ENCODE assay signal across 32 cellular contexts in genomic region chr4:183242291-183242690, GRCh38.
A peak's percentile ranks its signal among the peaks of the same experiment; 100 is the strongest.
DNase-seq lines count a peak whose midpoint lies in the region; ATAC-seq and TF ChIP-seq lines count a peak whose summit lies in the region.
"Had no signal": no experiment of that assay in that cellular context is flagged by ENCODE, and none has a peak within 500 bp of the region (broad histone marks: within the 10 kb centered on the region; RNA-seq: fewer than 3 reads in every experiment).

No MANE protein-coding gene starts in this region.

- H3K4me1 ChIP-seq in Caco-2 (peaks cover 57% of the 10 kb centered on the region), Panc1 (ENCODE audit: control insufficient read depth, insufficient read depth, low read length) (peaks cover 34% of the 10 kb centered on the region), psoas muscle (no peaks in the 10 kb centered on the region)
- H3K4me1 ChIP-seq: tibial artery had no signal

- H3K4me3 ChIP-seq in Caco-2 (ENCODE audit: low read depth, low read length) (no peak overlapping the region), Panc1 (ENCODE audit: low read depth in 2 of 2, low read length in 2 of 2) (no peak overlapping the region), dorsolateral prefrontal cortex (peak overlapping the region in 10 of 59 donors; percentile 1 to 39 (median 12)), psoas muscle (no peak overlapping the region)
- H3K4me3 ChIP-seq: A549, lung, skin epidermis, stomach, tibial artery had no signal

- POLR2A ChIA-PET in Caco-2 (lab: Charles Lee) (no interaction called here), Panc1 (lab: Charles Lee) (no interaction called here)

- no peak overlapping the region for H3K4me3 Mint-ChIP-seq in Caco-2 (ENCODE audit: unreplicated experiment)
- no peak overlapping the region for H3K4me3 Mint-ChIP-seq in mesothelial cell of epicardium
- H3K4me3 Mint-ChIP-seq: activated naive CD8-positive, alpha-beta T cell treated with anti-CD3 and anti-CD28 coated beads, Interleukin-2, amount 10 ng/mL, durations not matched to agents 7 days and 5 days; CD8-positive, alpha-beta T cell; T-helper 1 cell treated with Interleukin-12 subunit alpha and Interleukin-12 subunit beta and Interleukin-4 antibody, amounts not matched to agents 30 μg/mL and 1 μg/mL, for 36 hours had no signal

- peaks cover 43% of the 10 kb centered on the region for H3K4me1 Mint-ChIP-seq in Caco-2 (ENCODE audit: low read depth, unreplicated experiment)
- H3K4me1 Mint-ChIP-seq in mesothelial cell of epicardium = peaks cover 23% of the 10 kb centered on the region
- H3K4me1 Mint-ChIP-seq: activated naive CD8-positive, alpha-beta T cell treated with anti-CD3 and anti-CD28 coated beads, Interleukin-2, amount 10 ng/mL, durations not matched to agents 7 days and 5 days had no signal

- peak overlapping the region; percentile 89 for H3K27ac ChIP-seq in Panc1 (ENCODE audit: low read length)
- peak overlapping the region in 39 of 59 donors; percentile 4 to 81 (median 44) for H3K27ac ChIP-seq in dorsolateral prefrontal cortex
- H3K27ac ChIP-seq in psoas muscle = no peak overlapping the region
- H3K27ac ChIP-seq: A549, neutrophil, skin epidermis, stomach, tibial artery had no signal

- CTCF ChIA-PET in Caco-2 (lab: Charles Lee) (interaction anchor here (1.1 kb wide), 1 partner anchor 11 kb away, joined by 3 read pairs; no protein-coding TSS in a partner anchor), Panc1 (lab: Charles Lee) (no interaction called here)

- peaks cover 72% of the 10 kb centered on the region for H3K36me3 Mint-ChIP-seq in Caco-2 (ENCODE audit: insufficient read depth, unreplicated experiment)
- H3K36me3 Mint-ChIP-seq in mesothelial cell of epicardium = peaks cover 23% of the 10 kb centered on the region
- H3K36me3 Mint-ChIP-seq: activated naive CD8-positive, alpha-beta T cell treated with anti-CD3 and anti-CD28 coated beads, Interleukin-2, amount 10 ng/mL, durations not matched to agents 7 days and 5 days; CD8-positive, alpha-beta T cell had no signal

- H3K27me3 Mint-ChIP-seq in Caco-2 (ENCODE audit: insufficient read depth, unreplicated experiment) (no peaks in the 10 kb centered on the region), mesothelial cell of epicardium (ENCODE audit: low read depth) (no peaks in the 10 kb centered on the region)
- H3K27me3 Mint-ChIP-seq: brain had no signal

- peaks cover 12% of the 10 kb centered on the region for H3K9me3 Mint-ChIP-seq in Caco-2 (ENCODE audit: unreplicated experiment)
- H3K9me3 Mint-ChIP-seq in mesothelial cell of epicardium = peaks cover 11% of the 10 kb centered on the region
- H3K9me3 Mint-ChIP-seq: activated naive CD8-positive, alpha-beta T cell treated with anti-CD3 and anti-CD28 coated beads, Interleukin-2, amount 10 ng/mL, durations not matched to agents 7 days and 5 days; CD8-positive, alpha-beta T cell; T-helper 1 cell treated with Interleukin-12 subunit alpha and Interleukin-12 subunit beta and Interleukin-4 antibody, amounts not matched to agents 30 μg/mL and 1 μg/mL, for 36 hours had no signal

- no TSS peak for BruUV-seq in Caco-2 (replicated peaks; lab: Mats Ljungman, UMichigan)
- BruUV-seq in Panc1 (replicated peaks; lab: Mats Ljungman, UMichigan) = no TSS peak

- H3K27me3 ChIP-seq in Caco-2 (replicated peaks; ENCODE audit: control insufficient read depth, insufficient read depth, low read length) = no peaks in the 10 kb centered on the region
- H3K27me3 ChIP-seq in Panc1 (ENCODE audit: control insufficient read depth, insufficient read depth, low read length) = no peaks in the 10 kb centered on the region
- no peaks in the 10 kb centered on the region for H3K27me3 ChIP-seq in dorsolateral prefrontal cortex
- H3K27me3 ChIP-seq in psoas muscle (ENCODE audit: insufficient read depth in 3 of 3, low read length in 2 of 3) = no peaks in the 10 kb centered on the region
- H3K27me3 ChIP-seq: neutrophil, stomach, tibial artery had no signal

- ATAC-seq in Panc1 (no peak), psoas muscle (no peak), GM18870 (IDR thresholded peaks at IDR 0.05; ENCODE audit: unreplicated experiment) (no peak)
- ATAC-seq: A549; CD8-positive, alpha-beta T cell had no signal

- in situ Hi-C loops in Panc1 (cut with HindIII; ENCODE audit: low pct_unique_long_range_greater_than_20kb, low sequenced_read_pairs) = no loop called here

- WGBS in psoas muscle, 3 donors = 61 to 84% (median 63%) methylated on average over 2 of the region's 2 CpGs

- H3K36me3 ChIP-seq in Caco-2 (ENCODE audit: control insufficient read depth, insufficient read depth, low read length) (no peaks in the 10 kb centered on the region), Panc1 (ENCODE audit: control insufficient read depth, insufficient read depth, low read length) (peaks cover 3% of the 10 kb centered on the region; the same call in 1 of the 2 replicates), psoas muscle (ENCODE audit: insufficient read depth in 1 of 2, low read depth in 1 of 2) (peaks cover 3 to 20% of the 10 kb centered on the region in 2 donors)
- H3K36me3 ChIP-seq: neutrophil had no signal

- no peak for DNase-seq in Caco-2
- DNase-seq in Panc1 (ENCODE audit: low read depth, low spot score) = no peak
- no peak for DNase-seq in dorsolateral prefrontal cortex
- no peak for DNase-seq in mesothelial cell of epicardium (ENCODE audit: low spot score in 2 of 2, unreplicated experiment in 2 of 2)
- DNase-seq in GM19238 (ENCODE audit: insufficient read length, low spot score) = no peak
- DNase-seq in psoas muscle = no peak
- DNase-seq in activated naive CD4-positive, alpha-beta T cell (lab: John Stamatoyannopoulos, UW) = no peak
- DNase-seq: activated CD8-positive, alpha-beta memory T cell treated with anti-CD3 and anti-CD28 coated beads for 24 hours; activated effector memory CD4-positive, alpha-beta T cell treated with anti-CD3 and anti-CD28 coated beads, Interleukin-2, amount 50 U/mL, for 16 hours; activated naive CD8-positive, alpha-beta T cell treated with anti-CD3 and anti-CD28 coated beads, Interleukin-2, amount 10 ng/mL, durations not matched to agents 7 days and 5 days; activated T-cell treated with anti-CD3 and anti-CD28 coated beads, Interleukin-2, amount 50 U/mL, for 1 hour; AML-193; CD8-positive, alpha-beta T cell; DMS79; effector CD8-positive, alpha-beta T cell; GDM1; H7; NCI-H1092 treated with DMSO at 0.1 percent for 48 hours; NCI-H1930; NCI-H2227 treated with DMSO at 0.1 percent for 48 hours; NCI-H748 treated with DMSO at 0.1 percent for 48 hours; RPMI8226; SK-N-SH; stomach; tibial artery had no signal

- TF ChIP-seq CTCF in Caco-2 (IDR thresholded peaks at IDR 0.05; ENCODE audit: insufficient read depth in 1 of 2, low read depth in 1 of 2, low read length in 1 of 2, severe bottlenecking in 1 of 2, unreplicated experiment in 1 of 2) = no peak
- TF ChIP-seq CTCF in Panc1 (IDR thresholded peaks at IDR 0.05) = no peak
- no peak for TF ChIP-seq CTCF in dorsolateral prefrontal cortex (IDR thresholded peaks at IDR 0.05 in 54 of 56, conservative IDR thresholded peaks at IDR 0.05 in 2 of 56; ENCODE audit: low read depth in 1 of 56, partially characterized antibody in 56 of 56)
- no peak for TF ChIP-seq CTCF in mesothelial cell of epicardium (IDR thresholded peaks at IDR 0.05; ENCODE audit: unreplicated experiment)
- no peak for TF ChIP-seq CTCF in psoas muscle (IDR thresholded peaks at IDR 0.05)

- no peaks in the 10 kb centered on the region for H3K9me3 ChIP-seq in Caco-2
- no peaks in the 10 kb centered on the region for H3K9me3 ChIP-seq in Panc1 (ENCODE audit: control insufficient read depth, insufficient read depth, low read depth, low read length)
- no peaks in the 10 kb centered on the region for H3K9me3 ChIP-seq in psoas muscle
- H3K9me3 ChIP-seq: A549, neutrophil, SK-N-SH, stomach, tibial artery had no signal

- H3K27ac Mint-ChIP-seq in Caco-2 (ENCODE audit: unreplicated experiment) = peak overlapping the region; percentile 46
- H3K27ac Mint-ChIP-seq in mesothelial cell of epicardium = peak overlapping the region; percentile 51
- H3K27ac Mint-ChIP-seq: activated naive CD8-positive, alpha-beta T cell treated with anti-CD3 and anti-CD28 coated beads, Interleukin-2, amount 10 ng/mL, durations not matched to agents 7 days and 5 days; CD8-positive, alpha-beta T cell; T-helper 1 cell treated with Interleukin-12 subunit alpha and Interleukin-12 subunit beta and Interleukin-4 antibody, amounts not matched to agents 30 μg/mL and 1 μg/mL, for 36 hours had no signal

- intact Hi-C loops in Caco-2 (cut with micrococcal nuclease; ENCODE audit: unreplicated experiment) (loop anchor here (5.0 kb wide), 1 partner anchor 145 kb away; the partner anchor contains the start of gene WWC2), Panc1 (cut with micrococcal nuclease; ENCODE audit: unreplicated experiment) (no loop called here), dorsolateral prefrontal cortex (cut with DNase I) (no loop called here), psoas muscle (cut with DNase I) (no loop called here)
